1 cellular context compared by ENCODE assay signal in genomic region chr17:79625706-79626105, GRCh38.
TF ChIP-seq lines count a peak whose summit lies in the region.

No MANE protein-coding gene starts in this region.

TF ChIP-seq in WTC11, 78 proteins besides CTCF, POLR2A, EP300 and RAD21 (continued from another document):
- no peak for TF ChIP-seq ATF2 (CRISPR knock-in tag; IDR thresholded peaks at IDR 0.05; ENCODE audit: borderline replicate concordance, low read depth)
- TF ChIP-seq ZNF396 (CRISPR knock-in tag; IDR thresholded peaks at IDR 0.05; ENCODE audit: borderline replicate concordance), result no peak
- TF ChIP-seq ZNF425 (CRISPR knock-in tag; conservative IDR thresholded peaks at IDR 0.05), result no peak
- no peak for TF ChIP-seq ZNF263 (CRISPR knock-in tag; IDR thresholded peaks at IDR 0.05; ENCODE audit: low read depth)
- no peak for TF ChIP-seq TCF7 (CRISPR knock-in tag; IDR thresholded peaks at IDR 0.05; ENCODE audit: low read depth)
- TF ChIP-seq MXD4 (CRISPR knock-in tag; IDR thresholded peaks at IDR 0.05; ENCODE audit: borderline replicate concordance), result no peak
- no peak for TF ChIP-seq STAT6 (CRISPR knock-in tag; conservative IDR thresholded peaks at IDR 0.05; ENCODE audit: low read depth)
TF ChIP-seq in WTC11: peak in this region for 0.
